ENCODE assay signal across 27 cellular contexts in the genomic region with DNA sequence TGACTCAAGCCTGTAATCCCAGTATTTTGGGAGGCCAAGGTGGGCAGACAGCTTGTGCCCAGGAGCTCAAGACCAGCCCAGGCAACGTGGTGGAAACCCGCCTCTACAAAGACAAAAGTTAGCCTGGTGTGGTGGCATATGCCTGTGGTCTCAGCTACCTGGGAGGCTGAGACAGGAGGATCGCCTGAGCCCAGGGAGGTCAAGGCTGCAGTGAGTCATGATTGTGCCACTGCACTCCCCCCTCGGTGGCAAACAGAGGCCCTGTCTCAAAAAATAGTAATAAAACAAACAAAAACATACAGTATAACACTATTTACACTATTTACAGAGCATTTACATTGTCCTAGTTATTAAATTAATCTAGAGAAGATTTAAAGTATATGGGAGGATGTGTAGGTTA.
"Had no signal": no experiment of that assay in that cellular context is flagged by ENCODE, and none has a peak within 500 bp of the region (broad histone marks: within the 10 kb centered on the region; RNA-seq: fewer than 3 reads in every experiment).

No MANE protein-coding gene starts in this region.

- H3K4me3 ChIP-seq: stomach, suprapubic skin, testis, thoracic aorta, thyroid gland, tibial artery, tibial nerve, transverse colon, upper lobe of left lung, upper lobe of right lung, uterus, vagina had no signal

- H3K27ac ChIP-seq: stomach, suprapubic skin, testis, thoracic aorta, thyroid gland, tibial artery, tibial nerve, transverse colon, upper lobe of left lung, upper lobe of right lung, uterus, vagina had no signal

- H3K4me1 ChIP-seq: tibial artery, transverse colon, upper lobe of right lung had no signal

- H3K27me3 ChIP-seq: stomach, suprapubic skin, testis, thyroid gland, tibial artery, tibial nerve, transverse colon, upper lobe of left lung, upper lobe of right lung, uterus, vagina had no signal

- FAIRE-seq: urothelium cell line had no signal

- H3K9me3 ChIP-seq: stomach, suprapubic skin, testis, thoracic aorta, thyroid gland, tibial artery, tibial nerve, transverse colon, upper lobe of left lung, upper lobe of right lung, uterus, vagina had no signal

- H3K36me3 ChIP-seq: stomach, suprapubic skin, thoracic aorta, thyroid gland, tibial artery, tibial nerve, transverse colon, upper lobe of left lung, upper lobe of right lung, uterus, vagina had no signal

- ATAC-seq: stimulated activated effector memory CD8-positive, alpha-beta T cell treated with anti-CD3 and anti-CD28 coated beads, Interleukin-12 subunit alpha, Interleukin-12 subunit beta, amount 100 ng/mL, for 72 hours; stimulated activated memory B cell treated with anti-CD40 and anti-IgM and Interleukin-4, amounts not matched to agents 10 μg/mL and 1 μg/mL and 100 μg/mL, for 72 hours; stimulated activated naive B cell treated with anti-CD40 and anti-IgM and Interleukin-4, amounts not matched to agents 10 μg/mL and 1 μg/mL and 100 μg/mL, for 72 hours; stimulated activated naive CD8-positive, alpha-beta T cell treated with anti-CD3 and anti-CD28 coated beads, Interleukin-15, amount 100 ng/mL, for 72 hours; stimulated activated naive CD8-positive, alpha-beta T cell treated with anti-CD3 and anti-CD28 coated beads, Interleukin-15, Interleukin-2, amounts not matched to agents 100 U/mL and 50 U/mL, for 24 hours; upper lobe of right lung had no signal

- DNase-seq: stimulated activated CD4-positive, alpha-beta T cell treated with anti-CD3 and anti-CD28 coated beads, Interleukin-2, amount 100 ng/mL, for 48 hours; stimulated activated CD4-positive, alpha-beta T cell treated with anti-CD3 and anti-CD28 coated beads, Interleukin-4, amount 100 ng/mL, for 1 hour; stimulated activated CD4-positive, alpha-beta T cell treated with anti-CD3 and anti-CD28 coated beads, Interleukin-4, amount 100 ng/mL, for 24 hours; stimulated activated CD4-positive, alpha-beta T cell treated with anti-CD3 and anti-CD28 coated beads, Interleukin-4, amount 100 ng/mL, for 4 hours; stimulated activated CD8-positive, alpha-beta memory T cell treated with anti-CD3 and anti-CD28 coated beads, Interleukin-4, amount 100 ng/mL, for 48 hours; stimulated activated naive B cell treated with anti-CD40 and anti-IgM and Interleukin-4, amounts not matched to agents 10 μg/mL and 1 μg/mL and 100 μg/mL, for 72 hours; stimulated activated naive CD4-positive, alpha-beta T cell; stimulated activated naive CD4-positive, alpha-beta T cell treated with Interleukin-2 at 50 U/mL for 16 hours; stimulated activated naive CD8-positive, alpha-beta T cell treated with anti-CD3 and anti-CD28 coated beads, Interleukin-15, amount 100 ng/mL, for 72 hours; stimulated activated naive CD8-positive, alpha-beta T cell treated with anti-CD3 and anti-CD28 coated beads, Interleukin-15, Interleukin-2, amounts not matched to agents 100 U/mL and 50 U/mL, for 24 hours; stomach; substantia nigra; testis; thyroid gland; tibial artery; transverse colon; trophoblast cell; upper lobe of left lung; upper lobe of right lung; uterus had no signal
